Comparison of ENCODE assay signal across 2 cellular contexts in genomic region chr17:64006361-64007088, GRCh38.
TF ChIP-seq lines count a peak whose summit lies in the region.

No MANE protein-coding gene starts in this region.

TF ChIP-seq in A549, 52 proteins besides CTCF, POLR2A, EP300 and RAD21 (continued from another document):
- no peak for TF ChIP-seq POLR2AphosphoS2 (conservative IDR thresholded peaks at IDR 0.05; ENCODE audit: low read length)
- no peak for TF ChIP-seq ZSCAN20 (CRISPR knock-in tag; IDR thresholded peaks at IDR 0.05)
- TF ChIP-seq CHD2 (IDR thresholded peaks at IDR 0.05; ENCODE audit: low read length, partially characterized antibody), result no peak
- TF ChIP-seq SMC3 (IDR thresholded peaks at IDR 0.05), result no peak
- no peak for TF ChIP-seq HDAC2 (IDR thresholded peaks at IDR 0.05)
- no peak for TF ChIP-seq HOXB5 (CRISPR knock-in tag; IDR thresholded peaks at IDR 0.05)
- no peak for TF ChIP-seq EHMT2 (IDR thresholded peaks at IDR 0.05; ENCODE audit: low read depth)
- no peak for TF ChIP-seq MYC (IDR thresholded peaks at IDR 0.05; ENCODE audit: borderline replicate concordance, low read length)
- TF ChIP-seq KDM5A (IDR thresholded peaks at IDR 0.05), result no peak

TF ChIP-seq in HCT116, 20 proteins besides CTCF, POLR2A, EP300 and RAD21 (continued from another document):
- TF ChIP-seq, protein P1, sequence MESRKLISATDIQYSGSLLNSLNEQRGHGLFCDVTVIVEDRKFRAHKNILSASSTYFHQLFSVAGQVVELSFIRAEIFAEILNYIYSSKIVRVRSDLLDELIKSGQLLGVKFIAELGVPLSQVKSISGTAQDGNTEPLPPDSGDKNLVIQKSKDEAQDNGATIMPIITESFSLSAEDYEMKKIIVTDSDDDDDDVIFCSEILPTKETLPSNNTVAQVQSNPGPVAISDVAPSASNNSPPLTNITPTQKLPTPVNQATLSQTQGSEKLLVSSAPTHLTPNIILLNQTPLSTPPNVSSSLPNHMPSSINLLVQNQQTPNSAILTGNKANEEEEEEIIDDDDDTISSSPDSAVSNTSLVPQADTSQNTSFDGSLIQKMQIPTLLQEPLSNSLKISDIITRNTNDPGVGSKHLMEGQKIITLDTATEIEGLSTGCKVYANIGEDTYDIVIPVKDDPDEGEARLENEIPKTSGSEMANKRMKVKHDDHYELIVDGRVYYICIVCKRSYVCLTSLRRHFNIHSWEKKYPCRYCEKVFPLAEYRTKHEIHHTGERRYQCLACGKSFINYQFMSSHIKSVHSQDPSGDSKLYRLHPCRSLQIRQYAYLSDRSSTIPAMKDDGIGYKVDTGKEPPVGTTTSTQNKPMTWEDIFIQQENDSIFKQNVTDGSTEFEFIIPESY (IDR thresholded peaks at IDR 0.05; ENCODE audit: extremely low read depth, insufficient replicate concordance, low read length), result no peak
- TF ChIP-seq SP1 (IDR thresholded peaks at IDR 0.05; ENCODE audit: low read depth) (no peak), EZH2phosphoT487 (IDR thresholded peaks at IDR 0.05; ENCODE audit: borderline replicate concordance) (no peak), ELF1 (IDR thresholded peaks at IDR 0.05; ENCODE audit: borderline replicate concordance, low read depth) (no peak), POLR2AphosphoS5 (IDR thresholded peaks at IDR 0.05; ENCODE audit: low read depth, low read length) (no peak), CBX3 (IDR thresholded peaks at IDR 0.05; ENCODE audit: low read depth) (no peak), SRF (IDR thresholded peaks at IDR 0.05; ENCODE audit: low read depth) (no peak)
